In the genomic region with DNA sequence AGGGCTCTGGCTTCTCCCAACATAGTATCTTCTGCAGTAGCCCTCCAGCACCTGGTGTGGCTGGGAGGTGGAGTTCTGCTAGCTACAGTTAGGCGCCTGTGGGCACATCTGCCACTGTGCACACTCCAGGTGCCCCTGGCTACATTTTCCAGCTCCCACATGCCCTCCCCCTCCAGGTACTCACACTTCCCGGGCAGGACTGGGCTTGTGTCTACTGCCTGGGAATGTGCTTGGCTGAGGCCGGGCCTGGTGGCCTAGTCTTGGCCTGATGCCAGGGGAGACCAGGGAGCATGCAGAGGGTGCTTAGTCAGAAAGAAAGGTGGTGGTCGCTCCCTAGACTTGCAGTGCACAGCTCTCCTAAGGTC, we compare ENCODE assay signal across 1 cellular context.
TF ChIP-seq lines count a peak whose summit lies in the region.

No MANE protein-coding gene starts in this region.

TF ChIP-seq in H1, 55 proteins besides CTCF, POLR2A, EP300 and RAD21:
- no peak for TF ChIP-seq SRF (IDR thresholded peaks at IDR 0.05; ENCODE audit: low read depth, low read length)
- TF ChIP-seq, protein P1, sequence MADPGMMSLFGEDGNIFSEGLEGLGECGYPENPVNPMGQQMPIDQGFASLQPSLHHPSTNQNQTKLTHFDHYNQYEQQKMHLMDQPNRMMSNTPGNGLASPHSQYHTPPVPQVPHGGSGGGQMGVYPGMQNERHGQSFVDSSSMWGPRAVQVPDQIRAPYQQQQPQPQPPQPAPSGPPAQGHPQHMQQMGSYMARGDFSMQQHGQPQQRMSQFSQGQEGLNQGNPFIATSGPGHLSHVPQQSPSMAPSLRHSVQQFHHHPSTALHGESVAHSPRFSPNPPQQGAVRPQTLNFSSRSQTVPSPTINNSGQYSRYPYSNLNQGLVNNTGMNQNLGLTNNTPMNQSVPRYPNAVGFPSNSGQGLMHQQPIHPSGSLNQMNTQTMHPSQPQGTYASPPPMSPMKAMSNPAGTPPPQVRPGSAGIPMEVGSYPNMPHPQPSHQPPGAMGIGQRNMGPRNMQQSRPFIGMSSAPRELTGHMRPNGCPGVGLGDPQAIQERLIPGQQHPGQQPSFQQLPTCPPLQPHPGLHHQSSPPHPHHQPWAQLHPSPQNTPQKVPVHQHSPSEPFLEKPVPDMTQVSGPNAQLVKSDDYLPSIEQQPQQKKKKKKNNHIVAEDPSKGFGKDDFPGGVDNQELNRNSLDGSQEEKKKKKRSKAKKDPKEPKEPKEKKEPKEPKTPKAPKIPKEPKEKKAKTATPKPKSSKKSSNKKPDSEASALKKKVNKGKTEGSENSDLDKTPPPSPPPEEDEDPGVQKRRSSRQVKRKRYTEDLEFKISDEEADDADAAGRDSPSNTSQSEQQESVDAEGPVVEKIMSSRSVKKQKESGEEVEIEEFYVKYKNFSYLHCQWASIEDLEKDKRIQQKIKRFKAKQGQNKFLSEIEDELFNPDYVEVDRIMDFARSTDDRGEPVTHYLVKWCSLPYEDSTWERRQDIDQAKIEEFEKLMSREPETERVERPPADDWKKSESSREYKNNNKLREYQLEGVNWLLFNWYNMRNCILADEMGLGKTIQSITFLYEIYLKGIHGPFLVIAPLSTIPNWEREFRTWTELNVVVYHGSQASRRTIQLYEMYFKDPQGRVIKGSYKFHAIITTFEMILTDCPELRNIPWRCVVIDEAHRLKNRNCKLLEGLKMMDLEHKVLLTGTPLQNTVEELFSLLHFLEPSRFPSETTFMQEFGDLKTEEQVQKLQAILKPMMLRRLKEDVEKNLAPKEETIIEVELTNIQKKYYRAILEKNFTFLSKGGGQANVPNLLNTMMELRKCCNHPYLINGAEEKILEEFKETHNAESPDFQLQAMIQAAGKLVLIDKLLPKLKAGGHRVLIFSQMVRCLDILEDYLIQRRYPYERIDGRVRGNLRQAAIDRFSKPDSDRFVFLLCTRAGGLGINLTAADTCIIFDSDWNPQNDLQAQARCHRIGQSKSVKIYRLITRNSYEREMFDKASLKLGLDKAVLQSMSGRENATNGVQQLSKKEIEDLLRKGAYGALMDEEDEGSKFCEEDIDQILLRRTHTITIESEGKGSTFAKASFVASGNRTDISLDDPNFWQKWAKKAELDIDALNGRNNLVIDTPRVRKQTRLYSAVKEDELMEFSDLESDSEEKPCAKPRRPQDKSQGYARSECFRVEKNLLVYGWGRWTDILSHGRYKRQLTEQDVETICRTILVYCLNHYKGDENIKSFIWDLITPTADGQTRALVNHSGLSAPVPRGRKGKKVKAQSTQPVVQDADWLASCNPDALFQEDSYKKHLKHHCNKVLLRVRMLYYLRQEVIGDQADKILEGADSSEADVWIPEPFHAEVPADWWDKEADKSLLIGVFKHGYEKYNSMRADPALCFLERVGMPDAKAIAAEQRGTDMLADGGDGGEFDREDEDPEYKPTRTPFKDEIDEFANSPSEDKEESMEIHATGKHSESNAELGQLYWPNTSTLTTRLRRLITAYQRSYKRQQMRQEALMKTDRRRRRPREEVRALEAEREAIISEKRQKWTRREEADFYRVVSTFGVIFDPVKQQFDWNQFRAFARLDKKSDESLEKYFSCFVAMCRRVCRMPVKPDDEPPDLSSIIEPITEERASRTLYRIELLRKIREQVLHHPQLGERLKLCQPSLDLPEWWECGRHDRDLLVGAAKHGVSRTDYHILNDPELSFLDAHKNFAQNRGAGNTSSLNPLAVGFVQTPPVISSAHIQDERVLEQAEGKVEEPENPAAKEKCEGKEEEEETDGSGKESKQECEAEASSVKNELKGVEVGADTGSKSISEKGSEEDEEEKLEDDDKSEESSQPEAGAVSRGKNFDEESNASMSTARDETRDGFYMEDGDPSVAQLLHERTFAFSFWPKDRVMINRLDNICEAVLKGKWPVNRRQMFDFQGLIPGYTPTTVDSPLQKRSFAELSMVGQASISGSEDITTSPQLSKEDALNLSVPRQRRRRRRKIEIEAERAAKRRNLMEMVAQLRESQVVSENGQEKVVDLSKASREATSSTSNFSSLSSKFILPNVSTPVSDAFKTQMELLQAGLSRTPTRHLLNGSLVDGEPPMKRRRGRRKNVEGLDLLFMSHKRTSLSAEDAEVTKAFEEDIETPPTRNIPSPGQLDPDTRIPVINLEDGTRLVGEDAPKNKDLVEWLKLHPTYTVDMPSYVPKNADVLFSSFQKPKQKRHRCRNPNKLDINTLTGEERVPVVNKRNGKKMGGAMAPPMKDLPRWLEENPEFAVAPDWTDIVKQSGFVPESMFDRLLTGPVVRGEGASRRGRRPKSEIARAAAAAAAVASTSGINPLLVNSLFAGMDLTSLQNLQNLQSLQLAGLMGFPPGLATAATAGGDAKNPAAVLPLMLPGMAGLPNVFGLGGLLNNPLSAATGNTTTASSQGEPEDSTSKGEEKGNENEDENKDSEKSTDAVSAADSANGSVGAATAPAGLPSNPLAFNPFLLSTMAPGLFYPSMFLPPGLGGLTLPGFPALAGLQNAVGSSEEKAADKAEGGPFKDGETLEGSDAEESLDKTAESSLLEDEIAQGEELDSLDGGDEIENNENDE (IDR thresholded peaks at IDR 0.05; ENCODE audit: insufficient replicate concordance, low read length) = no peak
- no peak for TF ChIP-seq CTBP2 (IDR thresholded peaks at IDR 0.05; ENCODE audit: borderline replicate concordance, insufficient read depth, insufficient read length, low read length)
- TF ChIP-seq SIRT6 (IDR thresholded peaks at IDR 0.05; ENCODE audit: low read length) = no peak
- TF ChIP-seq ZNF274 (IDR thresholded peaks at IDR 0.05; ENCODE audit: borderline replicate concordance, extremely low read depth, low read length) = no peak
- TF ChIP-seq FOSL1 (IDR thresholded peaks at IDR 0.05; ENCODE audit: insufficient read depth, low read depth, low read length) = no peak
- TF ChIP-seq TAF1 (IDR thresholded peaks at IDR 0.05; ENCODE audit: low read depth, low read length) = no peak
- TF ChIP-seq CBX8 (IDR thresholded peaks at IDR 0.05; ENCODE audit: borderline replicate concordance, low read depth, low read length) = no peak
- no peak for TF ChIP-seq ASH2L (IDR thresholded peaks at IDR 0.05; ENCODE audit: low read length)
- TF ChIP-seq NRF1 (IDR thresholded peaks at IDR 0.05; ENCODE audit: low read depth, low read length) = no peak
- no peak for TF ChIP-seq EGR1 (IDR thresholded peaks at IDR 0.05; ENCODE audit: borderline replicate concordance, low read depth, low read length)
- TF ChIP-seq CREB1 (IDR thresholded peaks at IDR 0.05) = no peak
